Comparison of ENCODE assay signal across 9 cellular contexts in the genomic region with DNA sequence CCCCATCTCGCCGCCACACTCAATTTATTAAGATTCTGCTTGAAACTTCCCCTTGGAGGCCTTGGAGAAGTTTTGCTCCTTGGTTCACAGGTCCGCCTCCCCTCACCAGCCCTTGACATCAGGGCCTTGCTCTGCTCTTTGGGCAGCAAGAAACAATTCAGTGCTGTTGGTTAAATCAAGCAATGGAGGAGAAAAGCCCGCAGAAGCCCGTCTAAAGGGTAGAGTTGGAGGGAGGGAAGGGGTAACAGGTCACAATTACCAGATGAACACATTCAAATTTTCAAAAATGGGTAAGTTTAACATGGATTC. TPM values are rescaled to one million over a fixed set of nuclear protein-coding genes. Genes with fewer than 3 reads are reported as not detected.
DNase-seq lines count a peak whose midpoint lies in the region; ATAC-seq and TF ChIP-seq lines count a peak whose summit lies in the region.
"Had no signal": no experiment of that assay in that cellular context is flagged by ENCODE, and none has a peak within 500 bp of the region (broad histone marks: within the 10 kb centered on the region; RNA-seq: fewer than 3 reads in every experiment).

No MANE protein-coding gene starts in this region.

- peak; percentile 27 for ATAC-seq in HG02759 (IDR thresholded peaks at IDR 0.05; ENCODE audit: unreplicated experiment)
- ATAC-seq in GM18520 (IDR thresholded peaks at IDR 0.05; ENCODE audit: unreplicated experiment), result no peak

- TF ChIP-seq CTCF in Caco-2 (IDR thresholded peaks at IDR 0.05; ENCODE audit: insufficient read depth in 1 of 2, low read depth in 1 of 2, low read length in 1 of 2, severe bottlenecking in 1 of 2, unreplicated experiment in 1 of 2) (no peak), fibroblast of mammary gland (conservative IDR thresholded peaks at IDR 0.05; ENCODE audit: control insufficient read depth, insufficient read depth, low read depth, low read length) (no peak), osteoblast (IDR thresholded peaks at IDR 0.05; ENCODE audit: extremely low read depth, low read depth, low read length) (no peak)

- H3K36me3 ChIP-seq in Caco-2 (ENCODE audit: control insufficient read depth, insufficient read depth, low read length) (no peaks in the 10 kb centered on the region), osteoblast (ENCODE audit: insufficient read depth, low read length) (peaks cover 22% of the 10 kb centered on the region)

- peak overlapping the region; percentile 86 for H3K27ac Mint-ChIP-seq in Caco-2 (ENCODE audit: unreplicated experiment)

- POLR2A ChIA-PET in Caco-2 (lab: Charles Lee), result interaction anchor here (0.5 to 1.0 kb wide), 2 partner anchors 179 to 210 kb away, joined by 3 read pairs; a partner anchor contains a TSS

- H3K4me2 ChIP-seq in osteoblast (ENCODE audit: insufficient read depth, low read length), result peak overlapping the region; percentile 82

- H2AFZ ChIP-seq in osteoblast (ENCODE audit: low read length), result peak overlapping the region; percentile 93

- intact Hi-C loops in Caco-2 (cut with micrococcal nuclease; ENCODE audit: unreplicated experiment), result loop anchor here (1.0 to 10.0 kb wide), 6 partner anchors 106 to 464 kb away; a partner anchor contains a TSS

- no peaks in the 10 kb centered on the region for H4K20me1 ChIP-seq in osteoblast (ENCODE audit: insufficient read depth, low read length)

- CTCF ChIA-PET in Caco-2 (lab: Charles Lee), result interaction anchor here (1.1 kb wide), 1 partner anchor 116 kb away, joined by 10 read pairs; no protein-coding TSS in a partner anchor

- H3K4me3 ChIP-seq in Caco-2 (ENCODE audit: low read depth, low read length) (peak overlapping the region; percentile 65), fibroblast of mammary gland (ENCODE audit: control insufficient read depth, low read depth, low read length) (peak overlapping the region; percentile 83), osteoblast (ENCODE audit: insufficient read depth, low read length) (peak overlapping the region; percentile 94)

- H3K4me1 ChIP-seq in Caco-2, result 0 out of 2 replicates have a peak, but pooled peaks cover 3% of the 10 kb centered on the region
- H3K4me1 ChIP-seq in osteoblast (ENCODE audit: insufficient read depth, low read length), result peaks cover 15% of the 10 kb centered on the region

- H3K4me3 Mint-ChIP-seq in Caco-2 (ENCODE audit: unreplicated experiment), result peak overlapping the region; percentile 83

- no peaks in the 10 kb centered on the region for H3K27me3 Mint-ChIP-seq in Caco-2 (ENCODE audit: insufficient read depth, unreplicated experiment)

- H3K9me3 ChIP-seq in Caco-2 (no peaks in the 10 kb centered on the region), osteoblast (ENCODE audit: low read depth, low read length) (no peaks in the 10 kb centered on the region)

- peaks cover 21% of the 10 kb centered on the region for H3K79me2 ChIP-seq in osteoblast (ENCODE audit: insufficient read depth, low read length)

- no peaks in the 10 kb centered on the region for H3K9me3 Mint-ChIP-seq in Caco-2 (ENCODE audit: unreplicated experiment)

- peak in 1 of 2 experiments; percentile 11 for DNase-seq in Caco-2
- DNase-seq in activated CD4-positive, alpha-beta T cell treated with anti-CD3 and anti-CD28 coated beads for 48 hours, result peak; percentile 22
- DNase-seq in fibroblast of mammary gland (ENCODE audit: low read depth), result peak; percentile 11
- DNase-seq in osteoblast (ENCODE audit: insufficient read length, low spot score, missing footprints), result no peak
- no peak for DNase-seq in NCI-H82 (lab: John Stamatoyannopoulos, UW)
- no peak for DNase-seq in cerebellum (ENCODE audit: low spot score)

- no peaks in the 10 kb centered on the region for H3K36me3 Mint-ChIP-seq in Caco-2 (ENCODE audit: insufficient read depth, unreplicated experiment)

- H3K27me3 ChIP-seq in Caco-2 (replicated peaks; ENCODE audit: control insufficient read depth, insufficient read depth, low read length), result no peaks in the 10 kb centered on the region
- no peaks in the 10 kb centered on the region for H3K27me3 ChIP-seq in osteoblast (ENCODE audit: insufficient read depth, low read length)

- H3K4me1 Mint-ChIP-seq in Caco-2 (ENCODE audit: low read depth, unreplicated experiment), result peaks cover 8% of the 10 kb centered on the region

- peak overlapping the region; percentile 77 for H3K27ac ChIP-seq in osteoblast (ENCODE audit: low read depth, low read length)

- BruUV-seq in Caco-2 (replicated peaks; lab: Mats Ljungman, UMichigan), result no TSS peak

RNA-seq across cellular contexts. Expression of a gene that starts 0.4 kb away (rescaled TPM):
- total RNA-seq in Caco-2 (2022) (15.8 and 16.1 TPM in 2 replicates), osteoblast (29.2 and 33.3 TPM in 2 replicates), cerebellum (5.4 TPM)

RNA-seq across cellular contexts. Expression of a gene that starts 0.5 kb away (rescaled TPM):
- total RNA-seq in Caco-2 (2022), result 17.3 and 21.9 TPM in 2 replicates
- 30.6 and 33.7 TPM in 2 replicates for total RNA-seq in osteoblast
- 4.4 TPM for total RNA-seq in cerebellum

RNA-seq across cellular contexts. Expression of a gene that starts 13.8 kb away (rescaled TPM):
- 0.07 TPM in 1 of 2 replicates, not detected in the other for total RNA-seq in Caco-2 (2022)
- 3.2 and 3.6 TPM in 2 replicates for total RNA-seq in osteoblast
- 0.36 TPM for total RNA-seq in cerebellum
- total RNA-seq: NCI-H460 had no signal

RNA-seq across cellular contexts. Expression of a gene that starts 48.9 kb away (rescaled TPM):
- 82.0 and 84.6 TPM in 2 replicates for total RNA-seq in Caco-2 (2022)
- 44.5 and 48.1 TPM in 2 replicates for total RNA-seq in osteoblast
- total RNA-seq in cerebellum, result 43.9 TPM

Comparison
In these comparisons a context has a peak if more than half of its experiments do, and no peak if none do; other contexts are left out.
1. DNase-seq: peak in activated CD4-positive, alpha-beta T cell treated with anti-CD3 and anti-CD28 coated beads for 48 hours (single experiment) and fibroblast of mammary gland (single experiment); none in osteoblast (single experiment), NCI-H82 (single experiment) and cerebellum (single experiment).
2. Peak in every context shown above with its lines, with median percentiles within 50 percentile points of each other: H3K4me3 ChIP-seq.